8 cellular contexts compared by ENCODE assay signal in genomic region chr7:50303894-50304157, GRCh38. TPM values are rescaled to one million over a fixed set of nuclear protein-coding genes. Genes with fewer than 3 reads are reported as not detected.
DNase-seq lines count a peak whose midpoint lies in the region; ATAC-seq and TF ChIP-seq lines count a peak whose summit lies in the region.

No MANE protein-coding gene starts in this region.

- H3K27ac Mint-ChIP-seq in T-cell (no peak overlapping the region), immature natural killer cell (no peak overlapping the region)
- H3K27ac Mint-ChIP-seq in activated CD4-positive, alpha-beta memory T cell treated with anti-CD3 and anti-CD28 coated beads, Interleukin-2, amount 10 ng/mL, durations not matched to agents 7 days and 5 days, result no peak overlapping the region

- no peak for DNase-seq in T-cell
- DNase-seq in immature natural killer cell, result peak in 2 of 3 donors; percentile 41 to 55
- no peak for DNase-seq in OCI-M2 (lab: John Stamatoyannopoulos, UW; ENCODE audit: unreplicated experiment)
- no peak for DNase-seq in NCI-H226
- DNase-seq in activated CD4-positive, alpha-beta memory T cell treated with anti-CD3 and anti-CD28 coated beads, Interleukin-2, amount 10 ng/mL, durations not matched to agents 7 days and 5 days, result no peak

- CTCF ChIA-PET in T-cell (lab: Charles Lee), result interaction anchor here in 1 of 2 donors (1.2 kb wide), 1 partner anchor 57 kb away, joined by 6 read pairs; no protein-coding TSS in a partner anchor
- CTCF ChIA-PET in activated CD4-positive, alpha-beta memory T cell treated with anti-CD3 and anti-CD28 coated beads, Interleukin-2, amount 10 ng/mL, durations not matched to agents 7 days and 5 days (lab: Charles Lee), result interaction anchor here (1.1 to 2.6 kb wide), 3 partner anchors 10 to 64 kb away, joined by 3 to 15 read pairs (median 5); no protein-coding TSS in a partner anchor

- in situ Hi-C loops in GM18951 (cut with MboI; ENCODE audit: low sequenced_read_pairs, unreplicated experiment), result no loop called here

- H3K36me3 Mint-ChIP-seq in T-cell (peaks cover 33% of the 10 kb centered on the region), immature natural killer cell (peaks cover 13 to 21% (median 17%) of the 10 kb centered on the region in 3 donors)
- H3K36me3 Mint-ChIP-seq in activated CD4-positive, alpha-beta memory T cell treated with anti-CD3 and anti-CD28 coated beads, Interleukin-2, amount 10 ng/mL, durations not matched to agents 7 days and 5 days (ENCODE audit: low read depth), result peaks cover 44% of the 10 kb centered on the region

- H3K4me3 Mint-ChIP-seq in T-cell (no peak overlapping the region), immature natural killer cell (peak overlapping the region in 2 of 5 donors; percentile 35 to 100)
- H3K4me3 Mint-ChIP-seq in activated CD4-positive, alpha-beta memory T cell treated with anti-CD3 and anti-CD28 coated beads, Interleukin-2, amount 10 ng/mL, durations not matched to agents 7 days and 5 days, result no peak overlapping the region

- POLR2A ChIA-PET in T-cell (lab: Charles Lee), result interaction anchor here in 1 of 2 donors (1.7 kb wide), 1 partner anchor 65 kb away, joined by 5 read pairs; no protein-coding TSS in a partner anchor
- POLR2A ChIA-PET in activated CD4-positive, alpha-beta memory T cell treated with anti-CD3 and anti-CD28 coated beads, Interleukin-2, amount 10 ng/mL, durations not matched to agents 7 days and 5 days (lab: Charles Lee), result interaction anchor here (8.5 to 23.3 kb wide), 7 partner anchors 17 to 94 kb away, joined by 103 to 1125 read pairs (median 367); no protein-coding TSS in a partner anchor

- peak; percentile 34 for TF ChIP-seq POLR2A in GM18951 (IDR thresholded peaks at IDR 0.05; ENCODE audit: extremely low read depth, insufficient read depth, insufficient read length)

- H3K27me3 Mint-ChIP-seq in T-cell (no peaks in the 10 kb centered on the region), immature natural killer cell (ENCODE audit: low read depth in 3 of 3) (peaks cover 8 to 20% (median 13%) of the 10 kb centered on the region in 3 donors)
- H3K27me3 Mint-ChIP-seq in activated CD4-positive, alpha-beta memory T cell treated with anti-CD3 and anti-CD28 coated beads, Interleukin-2, amount 10 ng/mL, durations not matched to agents 7 days and 5 days, result peaks cover 9% of the 10 kb centered on the region

- no peaks in the 10 kb centered on the region for H3K9me3 Mint-ChIP-seq in T-cell
- H3K9me3 Mint-ChIP-seq in immature natural killer cell, result no peaks in the 10 kb centered on the region
- no peaks in the 10 kb centered on the region for H3K9me3 Mint-ChIP-seq in activated CD4-positive, alpha-beta memory T cell treated with anti-CD3 and anti-CD28 coated beads, Interleukin-2, amount 10 ng/mL, durations not matched to agents 7 days and 5 days

- H3K4me1 Mint-ChIP-seq in T-cell (peaks cover 51 to 64% (median 55%) of the 10 kb centered on the region in 3 donors), immature natural killer cell (peaks cover 28 to 41% of the 10 kb centered on the region in 2 donors)
- H3K4me1 Mint-ChIP-seq in activated CD4-positive, alpha-beta memory T cell treated with anti-CD3 and anti-CD28 coated beads, Interleukin-2, amount 10 ng/mL, durations not matched to agents 7 days and 5 days, result peaks cover 27% of the 10 kb centered on the region

- peak; percentile 35 for ATAC-seq in HG02759 (IDR thresholded peaks at IDR 0.05; ENCODE audit: unreplicated experiment)
- peak; percentile 40 to 53 (median 50) for ATAC-seq in T-cell (replicated peaks in 1 of 4)
- no peak for ATAC-seq in GM18873 (IDR thresholded peaks at IDR 0.05; ENCODE audit: low FRiP score, unreplicated experiment)

RNA-seq across cellular contexts. Expression of gene IKZF1, which starts 0.7 kb away (rescaled TPM):
- total RNA-seq in T-cell, result 100 to 1,000 TPM; 429 to 525 (median 494) TPM
- polyA plus RNA-seq in immature natural killer cell, result 100 to 1,000 TPM in 1 of 3 donors, 10 to 100 TPM in 2; 79.5 to 307 (median 91.3) TPM
- total RNA-seq in activated CD4-positive, alpha-beta memory T cell treated with anti-CD3 and anti-CD28 coated beads, Interleukin-2, amount 10 ng/mL, durations not matched to agents 7 days and 5 days, result 100 to 1,000 TPM; 383 to 404 TPM

Comparison
In these comparisons a context has a peak if more than half of its experiments do, and no peak if none do; other contexts are left out.
1. DNase-seq: peak in immature natural killer cell (2 of 3); none in T-cell (0 of 34), OCI-M2 (single experiment), NCI-H226 (single experiment) and activated CD4-positive, alpha-beta memory T cell treated with anti-CD3 and anti-CD28 coated beads, Interleukin-2, amount 10 ng/mL, durations not matched to agents 7 days and 5 days (single experiment).